1 cellular context compared by ENCODE assay signal in the genomic region with DNA sequence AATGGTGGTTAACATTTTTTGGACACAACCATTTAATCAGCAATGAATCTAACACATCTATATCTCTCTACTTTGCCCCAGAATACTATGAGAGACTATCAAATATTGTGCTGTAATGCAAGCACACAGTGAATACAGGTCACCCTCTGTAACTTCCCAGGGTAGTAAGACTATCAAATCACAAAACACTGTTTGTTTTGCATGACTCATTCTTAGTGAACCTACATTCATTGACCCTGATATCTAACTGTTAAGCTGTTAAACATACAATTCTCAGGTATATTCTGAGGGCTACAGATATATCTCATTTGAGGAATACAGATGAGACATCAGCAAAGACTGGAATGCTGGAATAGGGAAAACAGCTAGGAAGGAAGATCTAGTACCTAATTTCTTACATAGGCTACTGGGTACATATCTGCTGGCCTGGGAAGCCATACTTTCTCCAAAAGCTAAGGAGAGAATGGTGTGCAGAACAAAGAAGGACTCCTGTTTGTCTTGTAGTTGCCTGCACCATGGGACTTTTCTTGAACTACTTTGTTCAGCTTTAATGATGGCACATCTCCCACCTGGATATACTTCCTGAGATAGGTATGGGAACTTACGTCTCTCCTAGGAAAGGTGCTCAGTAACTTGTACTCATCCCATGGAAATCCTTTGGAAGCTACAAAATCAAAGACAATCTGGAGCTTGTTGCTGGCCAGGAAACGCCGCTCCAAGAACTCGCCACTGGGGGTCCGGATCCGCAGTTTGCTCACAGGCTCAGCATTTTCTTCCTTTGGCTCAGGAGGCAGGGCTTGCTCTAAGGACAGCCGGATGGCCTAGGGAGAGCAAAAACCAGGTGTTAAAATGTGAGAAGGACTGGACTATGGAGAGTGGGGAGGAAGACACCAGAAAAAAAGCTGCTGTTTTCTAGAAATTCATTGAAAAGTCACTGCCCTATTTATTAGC.
TF ChIP-seq lines count a peak whose summit lies in the region.

No MANE protein-coding gene starts in this region.

TF ChIP-seq in SK-N-SH, 30 proteins besides CTCF, POLR2A, EP300 and RAD21 (continued from another document):
- TF ChIP-seq, protein P1, sequence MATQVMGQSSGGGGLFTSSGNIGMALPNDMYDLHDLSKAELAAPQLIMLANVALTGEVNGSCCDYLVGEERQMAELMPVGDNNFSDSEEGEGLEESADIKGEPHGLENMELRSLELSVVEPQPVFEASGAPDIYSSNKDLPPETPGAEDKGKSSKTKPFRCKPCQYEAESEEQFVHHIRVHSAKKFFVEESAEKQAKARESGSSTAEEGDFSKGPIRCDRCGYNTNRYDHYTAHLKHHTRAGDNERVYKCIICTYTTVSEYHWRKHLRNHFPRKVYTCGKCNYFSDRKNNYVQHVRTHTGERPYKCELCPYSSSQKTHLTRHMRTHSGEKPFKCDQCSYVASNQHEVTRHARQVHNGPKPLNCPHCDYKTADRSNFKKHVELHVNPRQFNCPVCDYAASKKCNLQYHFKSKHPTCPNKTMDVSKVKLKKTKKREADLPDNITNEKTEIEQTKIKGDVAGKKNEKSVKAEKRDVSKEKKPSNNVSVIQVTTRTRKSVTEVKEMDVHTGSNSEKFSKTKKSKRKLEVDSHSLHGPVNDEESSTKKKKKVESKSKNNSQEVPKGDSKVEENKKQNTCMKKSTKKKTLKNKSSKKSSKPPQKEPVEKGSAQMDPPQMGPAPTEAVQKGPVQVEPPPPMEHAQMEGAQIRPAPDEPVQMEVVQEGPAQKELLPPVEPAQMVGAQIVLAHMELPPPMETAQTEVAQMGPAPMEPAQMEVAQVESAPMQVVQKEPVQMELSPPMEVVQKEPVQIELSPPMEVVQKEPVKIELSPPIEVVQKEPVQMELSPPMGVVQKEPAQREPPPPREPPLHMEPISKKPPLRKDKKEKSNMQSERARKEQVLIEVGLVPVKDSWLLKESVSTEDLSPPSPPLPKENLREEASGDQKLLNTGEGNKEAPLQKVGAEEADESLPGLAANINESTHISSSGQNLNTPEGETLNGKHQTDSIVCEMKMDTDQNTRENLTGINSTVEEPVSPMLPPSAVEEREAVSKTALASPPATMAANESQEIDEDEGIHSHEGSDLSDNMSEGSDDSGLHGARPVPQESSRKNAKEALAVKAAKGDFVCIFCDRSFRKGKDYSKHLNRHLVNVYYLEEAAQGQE (IDR thresholded peaks at IDR 0.05; ENCODE audit: low read depth, low read length), result no peak
- TF ChIP-seq MXI1 (IDR thresholded peaks at IDR 0.05; ENCODE audit: low read depth, low read length) (no peak), MEF2A (IDR thresholded peaks at IDR 0.05; ENCODE audit: borderline replicate concordance, low read depth) (no peak)
